In genomic region chr6:144469144-144469575, GRCh38 we compare ENCODE assay signal across 11 cellular contexts.
DNase-seq lines count a peak whose midpoint lies in the region; ATAC-seq, FAIRE-seq and TF ChIP-seq lines count a peak whose summit lies in the region.
"Had no signal": no experiment of that assay in that cellular context is flagged by ENCODE, and none has a peak within 500 bp of the region (broad histone marks: within the 10 kb centered on the region; RNA-seq: fewer than 3 reads in every experiment).

No MANE protein-coding gene starts in this region.

- peak; percentile 47 for FAIRE-seq in GM18507 (lab: Jason Lieb, UNC)
- FAIRE-seq in GM12892 (lab: Jason Lieb, UNC): no peak

- peak; percentile 3 for DNase-seq in GM18507 (ENCODE audit: extremely low spot score, insufficient read length, low read depth)
- peak; percentile 7 for DNase-seq in fibroblast of gingiva (ENCODE audit: low read depth)
- no peak for DNase-seq in GM12892 (ENCODE audit: insufficient read length)
- no peak for DNase-seq in AG08395 (ENCODE audit: low spot score)
- no peak for DNase-seq in cerebellum (ENCODE audit: low spot score)
- DNase-seq in SHP77 treated with DMSO at 0.1 percent for 48 hours (lab: John Stamatoyannopoulos, UW): no peak
- DNase-seq: dorsolateral prefrontal cortex, NCI-H1048, Peyer's patch had no signal

- TF ChIP-seq POLR2A in GM12892 (IDR thresholded peaks at IDR 0.05; ENCODE audit: low read depth, low read length): no peak

- ATAC-seq in GM21390 (IDR thresholded peaks at IDR 0.05; ENCODE audit: unreplicated experiment): peak; percentile 94
- peak; percentile 73 for ATAC-seq in HG03460 (IDR thresholded peaks at IDR 0.05; ENCODE audit: unreplicated experiment)

Comparison
In these comparisons a context has a peak if more than half of its experiments do, and no peak if none do; other contexts are left out.
1. DNase-seq: peak in GM18507 (single experiment) and fibroblast of gingiva (single experiment); none in GM12892 (single experiment), AG08395 (single experiment), cerebellum (single experiment) and SHP77 treated with DMSO at 0.1 percent for 48 hours (single experiment).